In the genomic region with DNA sequence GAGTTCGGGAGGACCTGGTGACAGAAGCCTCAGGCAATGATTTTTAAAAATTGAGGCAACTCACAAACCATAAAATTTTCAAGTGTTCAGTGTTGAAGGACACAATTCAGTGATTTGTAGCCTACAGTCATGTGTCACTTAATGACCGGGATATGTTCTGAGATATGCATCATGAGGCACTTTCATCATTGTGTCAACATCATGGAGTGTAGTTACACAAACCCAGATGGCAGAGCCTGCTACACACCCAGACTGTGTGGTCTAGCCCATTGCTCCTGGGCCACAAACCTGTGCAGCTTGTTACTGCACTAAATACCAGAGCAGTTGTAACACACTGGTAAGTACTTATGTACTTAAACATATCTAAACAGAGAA, we compare ENCODE assay signal across 16 cellular contexts. TPM values are rescaled to one million over a fixed set of nuclear protein-coding genes. Genes with fewer than 3 reads are reported as not detected.
DNase-seq lines count a peak whose midpoint lies in the region; ATAC-seq, FAIRE-seq and TF ChIP-seq lines count a peak whose summit lies in the region.
"Had no signal": no experiment of that assay in that cellular context is flagged by ENCODE, and none has a peak within 500 bp of the region (broad histone marks: within the 10 kb centered on the region; RNA-seq: fewer than 3 reads in every experiment).

No MANE protein-coding gene starts in this region.

- in situ Hi-C loops in IMR-90 (cut with MboI; ENCODE audit: low sequenced_read_pairs), result no loop called here

- no peak overlapping the region for H4K91ac ChIP-seq in IMR-90 (ENCODE audit: insufficient read depth, low read depth, low read length)

- ATAC-seq in IMR-90 (ENCODE audit: low read depth), result no peak
- peak; percentile 94 for ATAC-seq in mucosa of descending colon
- ATAC-seq in GM18502 (IDR thresholded peaks at IDR 0.05; ENCODE audit: poor library complexity, unreplicated experiment), result no peak
- ATAC-seq: activated CD8-positive, alpha-beta T cell treated with anti-CD3 and anti-CD28 coated beads, Interleukin-2, amount 10 ng/mL, durations not matched to agents 7 days and 5 days had no signal

- H2BK120ac ChIP-seq in IMR-90 (ENCODE audit: low read depth, low read length), result no peak overlapping the region

- POLR2A ChIA-PET in IMR-90 (lab: Charles Lee; ENCODE audit: unreplicated experiment), result no interaction called here

- no peaks in the 10 kb centered on the region for H3K79me1 ChIP-seq in IMR-90 (ENCODE audit: low read depth in 1 of 2, low read length in 2 of 2)

- no peaks in the 10 kb centered on the region for H3K4me1 ChIP-seq in IMR-90 (ENCODE audit: control insufficient read depth, insufficient read depth, low read length)
- H3K4me1 ChIP-seq in mucosa of descending colon (ENCODE audit: low read depth), result peaks cover 18% of the 10 kb centered on the region
- H3K4me1 ChIP-seq: Peyer's patch had no signal

- no peak overlapping the region for H3K56ac ChIP-seq in IMR-90 (ENCODE audit: extremely low read depth, insufficient read depth, low read length)

- no TSS peak for BruUV-seq in IMR-90 (replicated peaks; lab: Mats Ljungman, UMichigan)

- TF ChIP-seq CTCF in IMR-90 (conservative IDR thresholded peaks at IDR 0.05; ENCODE audit: low read depth, low read length), result no peak
- TF ChIP-seq CTCF in bronchial epithelial cell (IDR thresholded peaks at IDR 0.05; ENCODE audit: insufficient read depth, low read length, severe bottlenecking), result no peak
- no peak for TF ChIP-seq CTCF in mucosa of descending colon (IDR thresholded peaks at IDR 0.05)

- no peak overlapping the region for H2BK20ac ChIP-seq in IMR-90 (ENCODE audit: low read depth, low read length)

- no peaks in the 10 kb centered on the region for H4K20me1 ChIP-seq in IMR-90 (ENCODE audit: insufficient read depth, low read length)

- H3K27me3 ChIP-seq in IMR-90 (ENCODE audit: control insufficient read depth, insufficient read depth, low read length) (peaks cover 11% of the 10 kb centered on the region), bronchial epithelial cell (ENCODE audit: control insufficient read depth, insufficient read depth, low read length) (no peaks in the 10 kb centered on the region)
- H3K27me3 ChIP-seq: Peyer's patch had no signal

- no peak overlapping the region for H3K23ac ChIP-seq in IMR-90 (ENCODE audit: low read depth, low read length)

- H3K4me2 ChIP-seq in IMR-90 (ENCODE audit: low read depth, low read length), result no peak overlapping the region

- H2BK15ac ChIP-seq in IMR-90 (ENCODE audit: low read depth, low read length), result no peak overlapping the region

- H3K14ac ChIP-seq in IMR-90 (replicated peaks; ENCODE audit: low read depth, low read length), result no peak overlapping the region

- intact Hi-C loops in IMR-90 (cut with micrococcal nuclease), result no loop called here
- intact Hi-C loops in mucosa of descending colon (cut with DNase I, micrococcal nuclease), result no loop called here

- CTCF ChIA-PET in IMR-90 (lab: Yijun Ruan, JAX), result interaction anchor here (0.5 to 0.9 kb wide), 2 partner anchors 14 to 231 kb away, joined by 3 to 4 read pairs; no protein-coding TSS in a partner anchor

- no peak overlapping the region for H2AK9ac ChIP-seq in IMR-90 (replicated peaks; ENCODE audit: low read depth, low read length, poor library complexity)

- no peak overlapping the region for H4K8ac ChIP-seq in IMR-90 (ENCODE audit: low read depth in 2 of 2, low read length in 2 of 2)

- H3K9me3 ChIP-seq in IMR-90 (ENCODE audit: control insufficient read depth, insufficient read depth, low read length), result peaks cover 11% of the 10 kb centered on the region
- H3K9me3 ChIP-seq in mucosa of descending colon, result peaks cover 8% of the 10 kb centered on the region

- no peak for TF ChIP-seq POLR2A in IMR-90 (IDR thresholded peaks at IDR 0.05; ENCODE audit: low read depth, low read length)

- H3K9ac ChIP-seq in IMR-90 (ENCODE audit: low read depth, low read length), result no peak overlapping the region

- no peak overlapping the region for H2AK5ac ChIP-seq in IMR-90 (ENCODE audit: low read depth, low read length)

- peak; percentile 74 for DNase-seq in COLO668 (lab: John Stamatoyannopoulos, UW; ENCODE audit: unreplicated experiment)
- DNase-seq in IMR-90, result peak; percentile 4
- DNase-seq in bronchial epithelial cell (ENCODE audit: low read depth), result peak; percentile 76
- peak; percentile 70 to 86 (median 76) for DNase-seq in mucosa of descending colon
- DNase-seq in activated CD4-positive, alpha-beta T cell treated with anti-CD3 and anti-CD28 coated beads for 1 hour, result no peak
- DNase-seq in stimulated activated CD4-positive, alpha-beta T cell treated with anti-CD3 and anti-CD28 coated beads, Interleukin-4, amount 100 ng/mL, for 24 hours, result no peak
- no peak for DNase-seq in NCI-H2107 (lab: John Stamatoyannopoulos, UW)
- DNase-seq: activated CD8-positive, alpha-beta T cell treated with anti-CD3 and anti-CD28 coated beads, Interleukin-2, amount 10 ng/mL, durations not matched to agents 7 days and 5 days; activated naive CD4-positive, alpha-beta T cell treated with Interleukin-2 at 50 U/mL for 16 hours; C1 segment of cervical spinal cord; HFFc6; NCI-H2171 had no signal

- FAIRE-seq in bronchial epithelial cell (lab: Jason Lieb, UNC), result peak; percentile 64

- no peak overlapping the region for H3K4me3 ChIP-seq in IMR-90 (ENCODE audit: insufficient read depth, low read depth, low read length)
- no peak overlapping the region for H3K4me3 ChIP-seq in bronchial epithelial cell (ENCODE audit: low read depth, low read length)
- H3K4me3 ChIP-seq in mucosa of descending colon, result no peak overlapping the region
- H3K4me3 ChIP-seq: Peyer's patch had no signal

- H3K4ac ChIP-seq in IMR-90 (ENCODE audit: low read depth, low read length), result no peak overlapping the region

- no CpG with 5 or more reads among the region's 2 CpGs for WGBS in IMR-90 (ENCODE audit: extremely low coverage in 2 of 2, insufficient read length in 1 of 2), 2 experiments

- no peak overlapping the region for H3K27ac ChIP-seq in IMR-90 (ENCODE audit: insufficient read depth, low read length)
- H3K27ac ChIP-seq: Peyer's patch had no signal

- H3K36me3 ChIP-seq in IMR-90 (ENCODE audit: control insufficient read depth, insufficient read depth, low read length), result no peaks in the 10 kb centered on the region
- H3K36me3 ChIP-seq in bronchial epithelial cell (ENCODE audit: control insufficient read depth, insufficient read depth, low read length), result no peaks in the 10 kb centered on the region
- H3K36me3 ChIP-seq in mucosa of descending colon (ENCODE audit: low read depth), result no peaks in the 10 kb centered on the region
- H3K36me3 ChIP-seq: Peyer's patch had no signal

- no peak overlapping the region for H2AFZ ChIP-seq in IMR-90 (replicated peaks; ENCODE audit: low read length, poor library complexity)

- H3K18ac ChIP-seq in IMR-90 (ENCODE audit: low read depth, low read length), result no peak overlapping the region

- no peak overlapping the region for H2BK5ac ChIP-seq in IMR-90 (ENCODE audit: low read depth, low read length, poor library complexity, severe bottlenecking)

- H4K5ac ChIP-seq in IMR-90 (ENCODE audit: low read depth, low read length), result no peak overlapping the region

- dilution Hi-C loops in IMR-90 (cut with HindIII; ENCODE audit: low sequenced_read_pairs, unreplicated experiment), result no loop called here

- TF ChIP-seq RAD21 in IMR-90 (IDR thresholded peaks at IDR 0.05; ENCODE audit: low read length), result no peak

- no peaks in the 10 kb centered on the region for H3K9me1 ChIP-seq in IMR-90 (ENCODE audit: insufficient read depth, low read length)

TF ChIP-seq in IMR-90, 13 proteins besides CTCF, POLR2A, EP300 and RAD21 (continues in another document):
- no peak for TF ChIP-seq CHD1 (IDR thresholded peaks at IDR 0.05; ENCODE audit: low read depth, low read length)
- TF ChIP-seq, protein P1, sequence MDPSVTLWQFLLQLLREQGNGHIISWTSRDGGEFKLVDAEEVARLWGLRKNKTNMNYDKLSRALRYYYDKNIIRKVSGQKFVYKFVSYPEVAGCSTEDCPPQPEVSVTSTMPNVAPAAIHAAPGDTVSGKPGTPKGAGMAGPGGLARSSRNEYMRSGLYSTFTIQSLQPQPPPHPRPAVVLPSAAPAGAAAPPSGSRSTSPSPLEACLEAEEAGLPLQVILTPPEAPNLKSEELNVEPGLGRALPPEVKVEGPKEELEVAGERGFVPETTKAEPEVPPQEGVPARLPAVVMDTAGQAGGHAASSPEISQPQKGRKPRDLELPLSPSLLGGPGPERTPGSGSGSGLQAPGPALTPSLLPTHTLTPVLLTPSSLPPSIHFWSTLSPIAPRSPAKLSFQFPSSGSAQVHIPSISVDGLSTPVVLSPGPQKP (IDR thresholded peaks at IDR 0.05; ENCODE audit: borderline replicate concordance, low read depth, low read length), result no peak
- TF ChIP-seq CEBPB (IDR thresholded peaks at IDR 0.05; ENCODE audit: low read depth, low read length), result no peak

RNA-seq across cellular contexts. Expression of a gene that starts 1.6 kb away (rescaled TPM):
- total RNA-seq in IMR-90 (2012; rRNA removed) (not detected in 2 replicates), bronchial epithelial cell (not detected in 2 replicates), mucosa of descending colon (not detected)
- not detected in 2 replicates for polyA plus RNA-seq in IMR-90 (2012; rRNA removed)
- not detected in 2 replicates for polyA plus RNA-seq in IMR-90 (2012; cell fraction: cytosol; rRNA removed)
- not detected in 2 replicates for polyA plus RNA-seq in IMR-90 (2012; cell fraction: nucleus; rRNA removed; ENCODE audit: low replicate concordance)
- total RNA-seq: activated CD8-positive, alpha-beta T cell treated with anti-CD3 and anti-CD28 coated beads, Interleukin-2, amount 10 ng/mL, durations not matched to agents 7 days and 5 days; epithelial cell of proximal tubule; HFFc6; Peyer's patch; subcutaneous adipose tissue had no signal

RNA-seq across cellular contexts. Expression of a gene that starts 12.5 kb away (rescaled TPM):
- not detected in 2 replicates for total RNA-seq in IMR-90 (2012; rRNA removed)
- not detected in 2 replicates for polyA plus RNA-seq in IMR-90 (2012; rRNA removed)
- polyA plus RNA-seq in IMR-90 (2012; cell fraction: cytosol; rRNA removed), result not detected in 2 replicates
- polyA plus RNA-seq in IMR-90 (2012; cell fraction: nucleus; rRNA removed; ENCODE audit: low replicate concordance), result not detected in 2 replicates
- not detected in 2 replicates for total RNA-seq in bronchial epithelial cell
- not detected for total RNA-seq in mucosa of descending colon
- total RNA-seq: activated CD8-positive, alpha-beta T cell treated with anti-CD3 and anti-CD28 coated beads, Interleukin-2, amount 10 ng/mL, durations not matched to agents 7 days and 5 days; epithelial cell of proximal tubule; HFFc6; Peyer's patch; subcutaneous adipose tissue had no signal

RNA-seq across cellular contexts. Expression of a gene that starts 17.2 kb away (rescaled TPM):
- total RNA-seq in IMR-90 (2012; rRNA removed) (not detected in 2 replicates), bronchial epithelial cell (2.8 and 4.5 TPM in 2 replicates), mucosa of descending colon (1 to 10 TPM in 1 of 3 donors, under 1 TPM in 2; 0.51 to 4.1 (median 0.58) TPM)
- polyA plus RNA-seq in IMR-90 (2012; rRNA removed), result 0.21 and 0.47 TPM in 2 replicates
- polyA plus RNA-seq in IMR-90 (2012; cell fraction: cytosol; rRNA removed), result 0.26 and 0.41 TPM in 2 replicates
- polyA plus RNA-seq in IMR-90 (2012; cell fraction: nucleus; rRNA removed; ENCODE audit: low replicate concordance), result 0.57 and 0.59 TPM in 2 replicates
- total RNA-seq: HFFc6 had no signal

RNA-seq across cellular contexts. Expression of a gene that starts 22.8 kb away (rescaled TPM):
- total RNA-seq in IMR-90 (2012; rRNA removed) (225 and 5,859 TPM in 2 replicates), bronchial epithelial cell (468 and 946 TPM in 2 replicates), mucosa of descending colon (100 to 1,000 TPM; 231 to 296 (median 285) TPM)
- 442 and 481 TPM in 2 replicates for polyA plus RNA-seq in IMR-90 (2012; rRNA removed)
- polyA plus RNA-seq in IMR-90 (2012; cell fraction: cytosol; rRNA removed), result 442 and 479 TPM in 2 replicates
- 142 and 174 TPM in 2 replicates for polyA plus RNA-seq in IMR-90 (2012; cell fraction: nucleus; rRNA removed; ENCODE audit: low replicate concordance)

RNA-seq across cellular contexts. Expression of a gene that starts 30.3 kb away (rescaled TPM):
- total RNA-seq in IMR-90 (2012; rRNA removed) (0.28 and 0.54 TPM in 2 replicates), bronchial epithelial cell (0.53 and 0.90 TPM in 2 replicates), mucosa of descending colon (10 to 100 TPM in 2 of 3 donors, 1 to 10 TPM in 1; 6.8 to 40.7 (median 24.3) TPM)
- polyA plus RNA-seq in IMR-90 (2012; rRNA removed), result 0.46 and 0.65 TPM in 2 replicates
- polyA plus RNA-seq in IMR-90 (2012; cell fraction: cytosol; rRNA removed), result 0.34 and 0.63 TPM in 2 replicates
- polyA plus RNA-seq in IMR-90 (2012; cell fraction: nucleus; rRNA removed; ENCODE audit: low replicate concordance), result 0.33 and 0.70 TPM in 2 replicates

Comparison
In these comparisons a context has a peak if more than half of its experiments do, and no peak if none do; other contexts are left out.
1. DNase-seq: peak in COLO668 (single experiment), IMR-90 (single experiment), bronchial epithelial cell (single experiment) and mucosa of descending colon (3 of 3); none in activated CD4-positive, alpha-beta T cell treated with anti-CD3 and anti-CD28 coated beads for 1 hour (single experiment), stimulated activated CD4-positive, alpha-beta T cell treated with anti-CD3 and anti-CD28 coated beads, Interleukin-4, amount 100 ng/mL, for 24 hours (single experiment) and NCI-H2107 (single experiment).